Comparison of ENCODE assay signal across 12 cellular contexts in the genomic region with DNA sequence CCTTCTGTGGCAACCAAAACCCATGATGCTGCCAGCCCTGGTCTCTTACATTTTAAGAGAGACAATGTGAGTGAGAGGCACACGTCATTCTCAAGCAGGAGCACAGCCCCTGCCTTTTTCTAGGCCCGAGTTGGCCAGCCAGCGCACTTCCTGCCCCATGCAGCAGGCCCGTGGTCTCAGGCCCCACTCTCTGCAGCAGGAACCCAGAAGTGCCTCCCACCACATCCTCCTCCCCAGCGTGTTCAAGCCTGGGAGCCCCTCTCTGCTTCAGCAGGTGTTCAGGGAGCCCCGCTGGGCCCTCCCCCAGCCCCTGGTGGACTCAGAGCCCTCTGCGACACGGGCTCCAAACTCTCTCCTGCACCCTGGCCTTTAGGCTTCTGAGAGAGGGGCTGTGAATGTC.
DNase-seq lines count a peak whose midpoint lies in the region; ATAC-seq lines count a peak whose summit lies in the region.
"Had no signal": no experiment of that assay in that cellular context is flagged by ENCODE, and none has a peak within 500 bp of the region (broad histone marks: within the 10 kb centered on the region; RNA-seq: fewer than 3 reads in every experiment).

No MANE protein-coding gene starts in this region.

- DNase-seq in T-helper 1 cell (no peak), germinal center (ENCODE audit: low spot score) (peak; percentile 35), cerebellar nuclear complex (lab: John Stamatoyannopoulos, UW) (no peak), NCI-H2227 treated with DMSO at 0.1 percent for 48 hours (lab: John Stamatoyannopoulos, UW) (no peak), HCEC 1CT (no peak)
- DNase-seq in T-helper 2 cell treated with Interferon-gamma antibody and Interleukin-4, amounts not matched to agents 5 μg/mL and 100 μg/mL, for 36 hours (ENCODE audit: low spot score) = no peak
- DNase-seq: HFFc6, left cardiac atrium, T1000 had no signal

- H3K9me3 Mint-ChIP-seq in T-helper 1 cell treated with Interleukin-12 subunit alpha and Interleukin-12 subunit beta and Interleukin-4 antibody, amounts not matched to agents 30 μg/mL and 1 μg/mL, for 36 hours = peaks cover 9% of the 10 kb centered on the region
- H3K9me3 Mint-ChIP-seq in T-helper 2 cell treated with Interferon-gamma antibody and Interleukin-4, amounts not matched to agents 5 μg/mL and 100 μg/mL, for 36 hours = peaks cover 5% of the 10 kb centered on the region
- no peaks in the 10 kb centered on the region for H3K9me3 Mint-ChIP-seq in stimulated activated memory B cell treated with anti-CD40 and anti-IgM and Interleukin-4, amounts not matched to agents 10 μg/mL and 1 μg/mL and 100 μg/mL, for 72 hours

- no peak overlapping the region for H3K4me3 Mint-ChIP-seq in T-helper 1 cell treated with Interleukin-12 subunit alpha and Interleukin-12 subunit beta and Interleukin-4 antibody, amounts not matched to agents 30 μg/mL and 1 μg/mL, for 36 hours
- H3K4me3 Mint-ChIP-seq in T-helper 2 cell treated with Interferon-gamma antibody and Interleukin-4, amounts not matched to agents 5 μg/mL and 100 μg/mL, for 36 hours = no peak overlapping the region
- H3K4me3 Mint-ChIP-seq in stimulated activated memory B cell treated with anti-CD40 and anti-IgM and Interleukin-4, amounts not matched to agents 10 μg/mL and 1 μg/mL and 100 μg/mL, for 72 hours = no peak overlapping the region
- H3K4me3 Mint-ChIP-seq: HFFc6 had no signal

- ATAC-seq in stimulated activated memory B cell treated with anti-CD40 and anti-IgM and Interleukin-4, amounts not matched to agents 10 μg/mL and 1 μg/mL and 100 μg/mL, for 72 hours = peak; percentile 85
- ATAC-seq: Panc1 had no signal

- H3K27ac Mint-ChIP-seq in T-helper 1 cell treated with Interleukin-12 subunit alpha and Interleukin-12 subunit beta and Interleukin-4 antibody, amounts not matched to agents 30 μg/mL and 1 μg/mL, for 36 hours = peak overlapping the region; percentile 27
- peak overlapping the region; percentile 60 for H3K27ac Mint-ChIP-seq in T-helper 2 cell treated with Interferon-gamma antibody and Interleukin-4, amounts not matched to agents 5 μg/mL and 100 μg/mL, for 36 hours
- peak overlapping the region; percentile 86 for H3K27ac Mint-ChIP-seq in stimulated activated memory B cell treated with anti-CD40 and anti-IgM and Interleukin-4, amounts not matched to agents 10 μg/mL and 1 μg/mL and 100 μg/mL, for 72 hours
- H3K27ac Mint-ChIP-seq: HFFc6 had no signal

- peaks cover 10% of the 10 kb centered on the region for H3K36me3 Mint-ChIP-seq in T-helper 1 cell treated with Interleukin-12 subunit alpha and Interleukin-12 subunit beta and Interleukin-4 antibody, amounts not matched to agents 30 μg/mL and 1 μg/mL, for 36 hours (ENCODE audit: low read depth)
- peaks cover 7% of the 10 kb centered on the region for H3K36me3 Mint-ChIP-seq in T-helper 2 cell treated with Interferon-gamma antibody and Interleukin-4, amounts not matched to agents 5 μg/mL and 100 μg/mL, for 36 hours (ENCODE audit: low read depth)
- H3K36me3 Mint-ChIP-seq in stimulated activated memory B cell treated with anti-CD40 and anti-IgM and Interleukin-4, amounts not matched to agents 10 μg/mL and 1 μg/mL and 100 μg/mL, for 72 hours = no peaks in the 10 kb centered on the region

- no peaks in the 10 kb centered on the region for H3K27me3 Mint-ChIP-seq in T-helper 1 cell treated with Interleukin-12 subunit alpha and Interleukin-12 subunit beta and Interleukin-4 antibody, amounts not matched to agents 30 μg/mL and 1 μg/mL, for 36 hours (ENCODE audit: low read depth)
- H3K27me3 Mint-ChIP-seq in T-helper 2 cell treated with Interferon-gamma antibody and Interleukin-4, amounts not matched to agents 5 μg/mL and 100 μg/mL, for 36 hours (ENCODE audit: low read depth) = no peaks in the 10 kb centered on the region
- no peaks in the 10 kb centered on the region for H3K27me3 Mint-ChIP-seq in stimulated activated memory B cell treated with anti-CD40 and anti-IgM and Interleukin-4, amounts not matched to agents 10 μg/mL and 1 μg/mL and 100 μg/mL, for 72 hours

- peaks cover 31% of the 10 kb centered on the region for H3K4me1 Mint-ChIP-seq in T-helper 1 cell treated with Interleukin-12 subunit alpha and Interleukin-12 subunit beta and Interleukin-4 antibody, amounts not matched to agents 30 μg/mL and 1 μg/mL, for 36 hours (ENCODE audit: low read depth)
- H3K4me1 Mint-ChIP-seq in T-helper 2 cell treated with Interferon-gamma antibody and Interleukin-4, amounts not matched to agents 5 μg/mL and 100 μg/mL, for 36 hours (ENCODE audit: low read depth) = peaks cover 37% of the 10 kb centered on the region
- peaks cover 36% of the 10 kb centered on the region for H3K4me1 Mint-ChIP-seq in stimulated activated memory B cell treated with anti-CD40 and anti-IgM and Interleukin-4, amounts not matched to agents 10 μg/mL and 1 μg/mL and 100 μg/mL, for 72 hours

Comparison
In these comparisons a context has a peak if more than half of its experiments do, and no peak if none do; other contexts are left out.
1. H3K27ac Mint-ChIP-seq: peak in every context shown above with its lines; median percentile 86 in stimulated activated memory B cell treated with anti-CD40 and anti-IgM and Interleukin-4, amounts not matched to agents 10 μg/mL and 1 μg/mL and 100 μg/mL, for 72 hours; 60 in T-helper 2 cell treated with Interferon-gamma antibody and Interleukin-4, amounts not matched to agents 5 μg/mL and 100 μg/mL, for 36 hours; 27 in T-helper 1 cell treated with Interleukin-12 subunit alpha and Interleukin-12 subunit beta and Interleukin-4 antibody, amounts not matched to agents 30 μg/mL and 1 μg/mL, for 36 hours.